16 cellular contexts compared by ENCODE assay signal in genomic region chr10:46558141-46558410, GRCh38. TPM values are rescaled to one million over a fixed set of nuclear protein-coding genes. Genes with fewer than 3 reads are reported as not detected.
DNase-seq lines count a peak whose midpoint lies in the region; ATAC-seq, FAIRE-seq and TF ChIP-seq lines count a peak whose summit lies in the region.
"Had no signal": no experiment of that assay in that cellular context is flagged by ENCODE, and none has a peak within 500 bp of the region (broad histone marks: within the 10 kb centered on the region; RNA-seq: fewer than 3 reads in every experiment).

No MANE protein-coding gene starts in this region.

- WGBS in K562 (ENCODE audit: insufficient coverage, low coverage, missing lambda C conversion rate): 0% methylated on average over 1 of the region's 1 CpG

- TF ChIP-seq RAD21 in K562 (CRISPR knock-in tag; conservative IDR thresholded peaks at IDR 0.05 in 1 of 2, IDR thresholded peaks at IDR 0.05 in 1 of 2): no peak

- ATAC-seq in GM23338 (no peak), K562 (no peak)
- ATAC-seq in stimulated activated effector memory CD8-positive, alpha-beta T cell treated with anti-CD3 and anti-CD28 coated beads, Interleukin-12 subunit alpha, Interleukin-12 subunit beta, amount 100 ng/mL, for 72 hours: no peak

- H3K27ac Mint-ChIP-seq in T-helper 2 cell treated with Interferon-gamma antibody and Interleukin-4, amounts not matched to agents 5 μg/mL and 100 μg/mL, for 36 hours: no peak overlapping the region
- no peak overlapping the region for H3K27ac Mint-ChIP-seq in GM23338
- H3K27ac Mint-ChIP-seq in stimulated activated effector memory CD8-positive, alpha-beta T cell treated with anti-CD3 and anti-CD28 coated beads, Interleukin-12 subunit alpha, Interleukin-12 subunit beta, amount 100 ng/mL, for 72 hours: no peak overlapping the region

- in situ Hi-C loops in K562 (cut with MboI): loop anchor here (5.0 kb wide), 1 partner anchor 1219 kb away; no protein-coding TSS in a partner anchor

- TF ChIP-seq CTCF in GM23338 (conservative IDR thresholded peaks at IDR 0.05; ENCODE audit: low read depth in 2 of 2): no peak
- TF ChIP-seq CTCF in K562 (IDR thresholded peaks at IDR 0.05 in 2 of 3, conservative IDR thresholded peaks at IDR 0.05 in 1 of 3; ENCODE audit: insufficient read depth in 2 of 3, low read depth in 1 of 3, low read length in 3 of 3): no peak

- no peak for TF ChIP-seq POLR2A in K562 (conservative IDR thresholded peaks at IDR 0.05)

- CTCF ChIA-PET in K562 (lab: Yijun Ruan, JAX; ENCODE audit: low intra/inter-chr PET ratio): no interaction called here

- no peak overlapping the region for H3K9ac ChIP-seq in K562 (ENCODE audit: insufficient read depth in 1 of 2, low read depth in 2 of 2, low read length in 2 of 2)

- H3K4me1 ChIP-seq in GM23338 (ENCODE audit: insufficient read depth): peaks cover 20% of the 10 kb centered on the region
- peaks cover 0 to 14% of the 10 kb centered on the region in 2 experiments; a peak in 1 of 5 replicates for H3K4me1 ChIP-seq in K562 (replicated peaks in 1 of 2; ENCODE audit: control insufficient read depth in 2 of 2, insufficient read depth in 2 of 2, low read length in 2 of 2)

- H3K9me2 ChIP-seq in GM23338 (ENCODE audit: insufficient read depth): peaks cover 4% of the 10 kb centered on the region; the same call in 1 of the 2 replicates

- H3K36me3 ChIP-seq in GM23338 (ENCODE audit: insufficient read depth) (no peaks in the 10 kb centered on the region; the same call in 1 of the 2 replicates), K562 (ENCODE audit: control insufficient read depth, insufficient read depth, low read length) (no peaks in the 10 kb centered on the region)
- H3K36me3 ChIP-seq: Peyer's patch had no signal

- no TSS peak for BruUV-seq in K562 (replicated peaks; lab: Mats Ljungman, UMichigan)

- H3K27ac ChIP-seq in GM23338 (ENCODE audit: low read depth): no peak overlapping the region
- no peak overlapping the region for H3K27ac ChIP-seq in K562 (ENCODE audit: extremely low read depth, low read depth, low read length)

- peak; percentile 5 for DNase-seq in T-helper 2 cell treated with Interferon-gamma antibody and Interleukin-4, amounts not matched to agents 5 μg/mL and 100 μg/mL, for 36 hours (ENCODE audit: low spot score)
- DNase-seq in T-helper 2 cell (no peak), GM23338 (ENCODE audit: low spot score) (no peak), K562 (ENCODE audit: extremely low read depth in 1 of 4, low spot score in 3 of 4) (no peak), germinal center (ENCODE audit: low spot score) (no peak), NCI-H2227 treated with DMSO at 0.1 percent for 48 hours (lab: John Stamatoyannopoulos, UW) (no peak), HK-2 (ENCODE audit: unreplicated experiment) (no peak)
- DNase-seq in stimulated activated effector memory CD8-positive, alpha-beta T cell treated with anti-CD3 and anti-CD28 coated beads, Interleukin-12 subunit alpha, Interleukin-12 subunit beta, amount 100 ng/mL, for 72 hours (ENCODE audit: low spot score in 2 of 2): no peak
- DNase-seq: C1 segment of cervical spinal cord, GOT3, Kasumi-1, NCI-H1417 treated with DMSO at 0.1 percent for 48 hours, SHP77 had no signal

- H3K9me3 Mint-ChIP-seq in T-helper 2 cell treated with Interferon-gamma antibody and Interleukin-4, amounts not matched to agents 5 μg/mL and 100 μg/mL, for 36 hours: no peaks in the 10 kb centered on the region
- H3K9me3 Mint-ChIP-seq in GM23338: peaks cover 3% of the 10 kb centered on the region; the same call in 1 of the 3 replicates
- H3K9me3 Mint-ChIP-seq in stimulated activated effector memory CD8-positive, alpha-beta T cell treated with anti-CD3 and anti-CD28 coated beads, Interleukin-12 subunit alpha, Interleukin-12 subunit beta, amount 100 ng/mL, for 72 hours: no peaks in the 10 kb centered on the region

- H3K4me3 Mint-ChIP-seq in T-helper 2 cell treated with Interferon-gamma antibody and Interleukin-4, amounts not matched to agents 5 μg/mL and 100 μg/mL, for 36 hours: no peak overlapping the region
- H3K4me3 Mint-ChIP-seq in GM23338: peak overlapping the region; percentile 73; the same call in 1 of the 3 replicates
- peak overlapping the region; percentile 60 for H3K4me3 Mint-ChIP-seq in stimulated activated effector memory CD8-positive, alpha-beta T cell treated with anti-CD3 and anti-CD28 coated beads, Interleukin-12 subunit alpha, Interleukin-12 subunit beta, amount 100 ng/mL, for 72 hours

- H3K9me1 ChIP-seq in K562 (ENCODE audit: control insufficient read depth, insufficient read depth, low read length): no peaks in the 10 kb centered on the region

- H3K79me2 ChIP-seq in GM23338 (replicated peaks; ENCODE audit: insufficient read depth): peaks cover 10% of the 10 kb centered on the region; the same call in 1 of the 2 replicates
- H3K79me2 ChIP-seq in K562 (ENCODE audit: control insufficient read depth, insufficient read depth, low read length): no peaks in the 10 kb centered on the region

- no peak for FAIRE-seq in K562 (lab: Jason Lieb, UNC)
- FAIRE-seq: G401.6, GM12891 had no signal

- POLR2A ChIA-PET in K562 (lab: Yijun Ruan, JAX): no interaction called here

- H3K4me2 ChIP-seq in GM23338 (no peak overlapping the region), K562 (ENCODE audit: insufficient read depth, low read length) (no peak overlapping the region)

- peak overlapping the region; percentile 100; the same call in 1 of the 2 replicates for H2AFZ ChIP-seq in GM23338
- no peak overlapping the region for H2AFZ ChIP-seq in K562 (ENCODE audit: low read depth, low read length)

- H3K4me3 ChIP-seq in GM23338: no peak overlapping the region
- H3K4me3 ChIP-seq in K562: no peak overlapping the region
- H3K4me3 ChIP-seq: Peyer's patch had no signal

- peaks cover 16% of the 10 kb centered on the region for H3K27me3 ChIP-seq in GM23338 (ENCODE audit: insufficient read depth)
- peaks cover 25 to 66% of the 10 kb centered on the region in 2 experiments for H3K27me3 ChIP-seq in K562 (ENCODE audit: control insufficient read depth in 2 of 2, insufficient read depth in 2 of 2, low read length in 2 of 2)

- TF ChIP-seq EP300 in K562 (IDR thresholded peaks at IDR 0.05; ENCODE audit: low read length): no peak

- no peaks in the 10 kb centered on the region for H3K9me3 ChIP-seq in K562 (replicated peaks; ENCODE audit: control insufficient read depth, insufficient read depth, low read depth, low read length)
- H3K9me3 ChIP-seq: Peyer's patch had no signal

- intact Hi-C loops in K562 (cut with micrococcal nuclease): no loop called here

- 0 out of 2 replicates have a peak, but pooled peaks cover 6% of the 10 kb centered on the region for H3F3A ChIP-seq in GM23338 (replicated peaks; ENCODE audit: low read depth)

- peaks cover 19% of the 10 kb centered on the region for H4K20me1 ChIP-seq in GM23338 (replicated peaks; ENCODE audit: insufficient read depth)
- H4K20me1 ChIP-seq in K562 (replicated peaks; ENCODE audit: control insufficient read depth, insufficient read depth, low read length): peaks cover 34% of the 10 kb centered on the region

- peaks cover 2% of the 10 kb centered on the region for H3K4me1 Mint-ChIP-seq in T-helper 2 cell treated with Interferon-gamma antibody and Interleukin-4, amounts not matched to agents 5 μg/mL and 100 μg/mL, for 36 hours (ENCODE audit: low read depth)
- H3K4me1 Mint-ChIP-seq in GM23338: peaks cover 4% of the 10 kb centered on the region; the same call in 2 of the 3 replicates
- H3K4me1 Mint-ChIP-seq in stimulated activated effector memory CD8-positive, alpha-beta T cell treated with anti-CD3 and anti-CD28 coated beads, Interleukin-12 subunit alpha, Interleukin-12 subunit beta, amount 100 ng/mL, for 72 hours: peaks cover 12% of the 10 kb centered on the region

- H3K36me3 Mint-ChIP-seq in T-helper 2 cell treated with Interferon-gamma antibody and Interleukin-4, amounts not matched to agents 5 μg/mL and 100 μg/mL, for 36 hours (ENCODE audit: low read depth): no peaks in the 10 kb centered on the region
- no peaks in the 10 kb centered on the region for H3K36me3 Mint-ChIP-seq in GM23338 (ENCODE audit: low read depth)
- no peaks in the 10 kb centered on the region for H3K36me3 Mint-ChIP-seq in stimulated activated effector memory CD8-positive, alpha-beta T cell treated with anti-CD3 and anti-CD28 coated beads, Interleukin-12 subunit alpha, Interleukin-12 subunit beta, amount 100 ng/mL, for 72 hours

- H3K27me3 Mint-ChIP-seq in T-helper 2 cell treated with Interferon-gamma antibody and Interleukin-4, amounts not matched to agents 5 μg/mL and 100 μg/mL, for 36 hours (ENCODE audit: low read depth): no peaks in the 10 kb centered on the region
- H3K27me3 Mint-ChIP-seq in GM23338 (ENCODE audit: insufficient read depth, low read depth, poor library complexity): peaks cover 11% of the 10 kb centered on the region

RNA-seq across cellular contexts. Expression of gene GPRIN2, which starts 1.6 kb away (rescaled TPM):
- total RNA-seq in GM23338 (2014; rRNA removed; shearing (Covaris generic)): 24.4 and 28.5 TPM in 2 replicates
- polyA plus RNA-seq in GM23338 (2016; fragmentation: Nextera tagmentation; extraction: Ambion mirVana): 2.9 and 3.0 TPM in 2 replicates
- not detected in 2 replicates for total RNA-seq in K562 (2011; cell fraction: chromatin; rRNA removed; ENCODE audit: low replicate concordance)
- total RNA-seq in K562 (2011; cell fraction: nucleolus; rRNA removed): not detected in 2 replicates
- not detected in 2 replicates for total RNA-seq in K562 (2011; cell fraction: nucleoplasm; rRNA removed)
- total RNA-seq in K562 (2014; rRNA removed): not detected in 2 replicates
- not detected in 2 replicates for total RNA-seq in K562 (2014; rRNA removed; fragmentation: Illumina TruSeq; extraction: Trizol)
- total RNA-seq in K562 (2015; rRNA removed; fragmentation: Illumina TruSeq; extraction: Trizol): not detected in 2 replicates
- total RNA-seq in K562 (2021): not detected in 2 replicates
- polyA plus RNA-seq in K562 (2011; rRNA removed): not detected in 2 replicates
- not detected in 2 replicates for polyA plus RNA-seq in K562 (2011; cell fraction: cytosol; rRNA removed)
- polyA plus RNA-seq in K562 (2011; cell fraction: nucleus; rRNA removed): not detected in 2 replicates
- not detected in 2 replicates for polyA plus RNA-seq in K562 (2012)
- not detected in 2 replicates for polyA plus RNA-seq in K562 (2014; fragmentation: Illumina TruSeq; extraction: Trizol)
- not detected for polyA plus RNA-seq in K562 (2014; fragmentation: Nextera tagmentation; extraction: Ambion mirVana)
- polyA plus RNA-seq in K562 (2014; rRNA removed): not detected in 2 replicates
- polyA minus RNA-seq in K562 (2011; rRNA and poly(A)+ RNA removed): not detected in 2 replicates
- not detected in 2 replicates for polyA minus RNA-seq in K562 (2011; cell fraction: cytosol; rRNA and poly(A)+ RNA removed)
- polyA minus RNA-seq in K562 (2011; cell fraction: nucleus; rRNA and poly(A)+ RNA removed): not detected in 2 replicates

RNA-seq across cellular contexts. Expression of gene SYT15, which starts 20.9 kb away (rescaled TPM):
- 0.39 TPM in 1 of 2 replicates, not detected in the other for total RNA-seq in GM23338 (2014; rRNA removed; shearing (Covaris generic))
- polyA plus RNA-seq in GM23338 (2016; fragmentation: Nextera tagmentation; extraction: Ambion mirVana): 0.83 and 1.5 TPM in 2 replicates
- total RNA-seq in K562 (2011; cell fraction: chromatin; rRNA removed; ENCODE audit: low replicate concordance): 1.5 and 3.2 TPM in 2 replicates
- total RNA-seq in K562 (2011; cell fraction: nucleolus; rRNA removed): 0.67 and 1.1 TPM in 2 replicates
- total RNA-seq in K562 (2011; cell fraction: nucleoplasm; rRNA removed): 1.6 and 2.4 TPM in 2 replicates
- 0.05 and 0.37 TPM in 2 replicates for total RNA-seq in K562 (2014; rRNA removed)
- 0.25 and 0.70 TPM in 2 replicates for total RNA-seq in K562 (2014; rRNA removed; fragmentation: Illumina TruSeq; extraction: Trizol)
- 0.23 TPM in 1 of 2 replicates, not detected in the other for total RNA-seq in K562 (2015; rRNA removed; fragmentation: Illumina TruSeq; extraction: Trizol)
- total RNA-seq in K562 (2021): 0.65 and 0.82 TPM in 2 replicates
- polyA plus RNA-seq in K562 (2011; rRNA removed): 0.22 and 0.53 TPM in 2 replicates
- polyA plus RNA-seq in K562 (2011; cell fraction: cytosol; rRNA removed): 0.15 and 0.25 TPM in 2 replicates
- polyA plus RNA-seq in K562 (2011; cell fraction: nucleus; rRNA removed): 0.49 and 0.74 TPM in 2 replicates
- polyA plus RNA-seq in K562 (2012): 0.15 and 0.39 TPM in 2 replicates
- polyA plus RNA-seq in K562 (2014; fragmentation: Illumina TruSeq; extraction: Trizol): 0.10 and 0.22 TPM in 2 replicates
- under 1 TPM; 0.15 to 0.20 TPM for polyA plus RNA-seq in K562 (2014; fragmentation: Nextera tagmentation; extraction: Ambion mirVana)
- polyA plus RNA-seq in K562 (2014; rRNA removed): 0.05 and 0.36 TPM in 2 replicates
- polyA minus RNA-seq in K562 (2011; rRNA and poly(A)+ RNA removed): 0.51 and 0.60 TPM in 2 replicates
- not detected in 2 replicates for polyA minus RNA-seq in K562 (2011; cell fraction: cytosol; rRNA and poly(A)+ RNA removed)
- polyA minus RNA-seq in K562 (2011; cell fraction: nucleus; rRNA and poly(A)+ RNA removed): 0.33 and 0.40 TPM in 2 replicates

Comparison
In these comparisons a context has a peak if more than half of its experiments do, and no peak if none do; other contexts are left out.
1. RNA of gene GPRIN2, which starts 1.6 kb away (total RNA-seq): 24.4 to 28.5 TPM in GM23338; not detected in K562; every median in the first group is over 10 times any median in the second.